24 cellular contexts compared by ENCODE assay signal in the genomic region with DNA sequence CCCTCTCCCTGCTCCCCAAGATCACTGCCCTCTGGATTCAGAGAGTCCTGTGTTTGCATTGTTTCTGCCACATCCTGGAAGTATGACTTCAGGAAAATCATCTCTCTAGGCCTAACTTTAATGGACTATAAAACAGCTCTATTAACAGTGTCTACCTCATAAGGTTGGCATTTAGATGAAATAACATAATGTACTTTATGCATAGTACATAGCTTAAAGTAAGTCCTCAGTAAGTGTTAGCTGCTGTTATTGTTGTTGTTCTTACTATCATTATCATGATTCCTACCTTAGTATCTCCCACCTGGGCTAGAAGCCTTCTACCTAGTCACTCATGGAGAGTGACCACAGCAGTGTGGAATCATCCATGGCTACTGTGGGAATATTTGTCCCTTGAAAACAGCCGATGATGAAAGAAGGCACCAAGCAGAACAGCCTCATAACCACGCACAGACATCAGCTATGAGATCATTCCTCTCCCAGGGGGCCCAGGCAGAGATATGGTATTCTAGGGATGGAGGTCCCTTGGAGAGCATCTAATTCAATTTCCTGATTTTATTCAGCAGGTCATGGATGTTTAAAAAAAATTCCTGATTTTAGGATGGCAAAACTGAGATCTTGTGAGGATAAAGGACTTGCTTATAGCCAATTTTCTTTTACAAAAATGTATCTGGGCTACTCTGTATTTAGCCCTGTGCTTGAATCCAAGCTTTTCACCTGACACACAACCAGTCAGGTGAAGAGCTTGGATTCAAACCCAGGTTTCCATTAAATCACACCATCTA. TPM values are rescaled to one million over a fixed set of nuclear protein-coding genes. Genes with fewer than 3 reads are reported as not detected.
A peak's percentile ranks its signal among the peaks of the same experiment; 100 is the strongest.
DNase-seq lines count a peak whose midpoint lies in the region; ATAC-seq and TF ChIP-seq lines count a peak whose summit lies in the region.
"Had no signal": no experiment of that assay in that cellular context is flagged by ENCODE, and none has a peak within 500 bp of the region (broad histone marks: within the 10 kb centered on the region; RNA-seq: fewer than 3 reads in every experiment).

No MANE protein-coding gene starts in this region.

- no peak for ATAC-seq in GM19023 (IDR thresholded peaks at IDR 0.05; ENCODE audit: unreplicated experiment)
- ATAC-seq: HCT116; stimulated activated naive CD8-positive, alpha-beta T cell treated with anti-CD3 and anti-CD28 coated beads, Interleukin-15, amount 100 ng/mL, for 72 hours had no signal

- peaks cover 9% of the 10 kb centered on the region for H3K4me1 Mint-ChIP-seq in mesothelial cell of epicardium

- DNase-seq in ACHN (peak; percentile 23), LHCN-M2 (ENCODE audit: low read depth) (peak; percentile 44), cardiac fibroblast (ENCODE audit: low read depth in 2 of 2) (peak; percentile 18 to 59), mesothelial cell of epicardium (ENCODE audit: low spot score in 2 of 2, unreplicated experiment in 2 of 2) (no peak), NCI-H1694 treated with DMSO at 0.1 percent for 48 hours (lab: John Stamatoyannopoulos, UW) (no peak), NCI-H128 (lab: John Stamatoyannopoulos, UW; ENCODE audit: unreplicated experiment) (no peak), NCI-H2029 (lab: John Stamatoyannopoulos, UW) (no peak)
- DNase-seq: activated CD4-positive, alpha-beta T cell treated with anti-CD3 and anti-CD28 coated beads for 48 hours; activated gamma-delta T cell treated with Interleukin-2 at 50 U/mL for 16 hours; CD8-positive, alpha-beta memory T cell; dermis blood vessel endothelial cell; Kasumi-1; mesendoderm; NCI-H1930; NCI-H510A treated with DMSO at 0.1 percent for 48 hours; nephron progenitor cell; stimulated activated naive CD8-positive, alpha-beta T cell treated with anti-CD3 and anti-CD28 coated beads, Interleukin-15, amount 100 ng/mL, for 72 hours; T1000 had no signal

- in situ Hi-C loops in ACHN (cut with HindIII; ENCODE audit: low pct_ligation_motif_present, low pct_unique_long_range_greater_than_20kb, low sequenced_read_pairs) = no loop called here

- H3K9me3 Mint-ChIP-seq in mesothelial cell of epicardium = no peaks in the 10 kb centered on the region
- H3K9me3 Mint-ChIP-seq: CD8-positive, alpha-beta memory T cell; nephron progenitor cell; stimulated activated naive CD8-positive, alpha-beta T cell treated with anti-CD3 and anti-CD28 coated beads, Interleukin-15, amount 100 ng/mL, for 72 hours had no signal

- H3K27ac Mint-ChIP-seq in mesothelial cell of epicardium = peak overlapping the region; percentile 23
- H3K27ac Mint-ChIP-seq: CD8-positive, alpha-beta memory T cell; nephron progenitor cell; stimulated activated naive CD8-positive, alpha-beta T cell treated with anti-CD3 and anti-CD28 coated beads, Interleukin-15, amount 100 ng/mL, for 72 hours had no signal

- no peak overlapping the region for H3K4me3 Mint-ChIP-seq in mesothelial cell of epicardium
- H3K4me3 Mint-ChIP-seq: CD8-positive, alpha-beta memory T cell; nephron progenitor cell; stimulated activated naive CD8-positive, alpha-beta T cell treated with anti-CD3 and anti-CD28 coated beads, Interleukin-15, amount 100 ng/mL, for 72 hours had no signal

- H3K4me3 ChIP-seq in cardiac fibroblast (replicated peaks in 1 of 2; ENCODE audit: low read depth in 2 of 2, low read length in 2 of 2) = no peak overlapping the region
- H3K4me3 ChIP-seq: ascending aorta, SK-N-MC had no signal

- peaks cover 41% of the 10 kb centered on the region for H3K27me3 Mint-ChIP-seq in mesothelial cell of epicardium (ENCODE audit: low read depth)

- H3K36me3 Mint-ChIP-seq in mesothelial cell of epicardium = no peaks in the 10 kb centered on the region

- TF ChIP-seq CTCF in cardiac fibroblast (IDR thresholded peaks at IDR 0.05; ENCODE audit: low read depth, low read length) = no peak
- TF ChIP-seq CTCF in mesothelial cell of epicardium (IDR thresholded peaks at IDR 0.05; ENCODE audit: unreplicated experiment) = no peak

RNA-seq across cellular contexts. Expression of a gene that starts 1.9 kb away (rescaled TPM):
- total RNA-seq in LHCN-M2 (2014; rRNA removed) (not detected in 2 replicates), mesothelial cell of epicardium (not detected in 3 replicates)
- polyA plus RNA-seq in LHCN-M2 (2012) = 0.02 TPM
- total RNA-seq: ascending aorta; CD8-positive, alpha-beta memory T cell; dermis blood vessel endothelial cell; epithelial cell of proximal tubule; ureter had no signal

RNA-seq across cellular contexts. Expression of a gene that starts 5.4 kb away (rescaled TPM):
- total RNA-seq in LHCN-M2 (2014; rRNA removed) = 4.2 and 5.3 TPM in 2 replicates
- polyA plus RNA-seq in LHCN-M2 (2012) = 3.7 TPM
- total RNA-seq in mesothelial cell of epicardium = 8.8 to 9.4 TPM (median 9.3 TPM) in 3 replicates

Comparison
In these comparisons a context has a peak if more than half of its experiments do, and no peak if none do; other contexts are left out.
1. DNase-seq: peak in ACHN (single experiment), LHCN-M2 (single experiment) and cardiac fibroblast (2 of 2); none in mesothelial cell of epicardium (0 of 2), NCI-H1694 treated with DMSO at 0.1 percent for 48 hours (single experiment), NCI-H128 (single experiment) and NCI-H2029 (single experiment).